Comparison of ENCODE assay signal across 8 cellular contexts in the genomic region with DNA sequence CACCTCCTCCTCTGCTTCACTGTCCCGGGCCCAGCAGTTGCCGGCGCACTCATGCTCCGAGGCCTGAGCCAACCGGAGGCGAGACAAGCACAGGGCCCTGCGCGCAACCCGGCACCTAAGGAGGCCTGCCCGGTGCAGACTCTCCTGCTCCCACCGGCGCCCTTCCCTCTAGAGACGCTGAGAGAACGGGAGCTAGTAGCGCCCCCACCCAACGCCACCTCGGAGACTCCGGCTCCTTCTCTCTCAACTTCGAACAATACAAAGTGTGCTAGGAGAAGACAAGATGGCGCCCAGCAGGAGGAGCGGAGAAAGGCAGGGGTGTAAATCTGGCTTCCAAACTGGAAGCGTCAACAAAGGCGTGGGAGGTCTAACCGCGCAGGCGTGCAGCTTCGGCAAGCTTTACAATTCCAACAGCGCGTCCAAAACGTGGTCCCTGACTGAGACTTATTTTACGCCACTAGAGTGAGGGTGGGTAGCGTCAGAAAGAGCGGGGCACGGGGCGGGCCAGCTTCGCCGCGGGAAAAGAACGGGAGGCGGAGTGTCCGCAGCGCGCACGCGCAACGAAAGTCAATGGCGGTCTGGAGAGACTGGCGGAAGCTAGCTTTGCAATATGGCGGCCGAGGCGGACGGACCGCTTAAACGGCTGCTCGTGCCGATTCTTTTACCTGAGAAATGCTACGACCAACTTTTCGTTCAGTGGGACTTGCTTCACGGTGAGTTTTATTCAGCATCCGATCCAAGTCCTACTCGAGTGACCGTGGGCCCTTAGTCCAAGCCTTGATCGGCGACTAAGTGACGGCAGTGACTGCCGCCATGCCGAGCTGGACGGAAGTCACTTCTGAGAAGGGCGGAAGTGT. TPM values are rescaled to one million over a fixed set of nuclear protein-coding genes. Genes with fewer than 3 reads are reported as not detected.
DNase-seq lines count a peak whose midpoint lies in the region; ATAC-seq, FAIRE-seq and TF ChIP-seq lines count a peak whose summit lies in the region.

TSS of gene MPDU1 (plus strand) at position 600 of the 857 bp plus-strand sequence. CDS start at position 611, 11 bp downstream.

- ATAC-seq in HG02840 (IDR thresholded peaks at IDR 0.05; ENCODE audit: low FRiP score, unreplicated experiment) (peak; percentile 66), left cardiac atrium (peak; percentile 85 to 89)

- peak; percentile 96 for TF ChIP-seq POLR2A in GM12891 (IDR thresholded peaks at IDR 0.05; ENCODE audit: low read depth, low read length)

- no peaks in the 10 kb centered on the region for H3K9me3 Mint-ChIP-seq in T-helper 1 cell treated with Interleukin-12 subunit alpha and Interleukin-12 subunit beta and Interleukin-4 antibody, amounts not matched to agents 30 μg/mL and 1 μg/mL, for 36 hours
- H3K9me3 Mint-ChIP-seq in progenitor cell of endocrine pancreas (ENCODE audit: low read depth), result no peaks in the 10 kb centered on the region

- peak; percentile 97 for FAIRE-seq in GM12891 (lab: Jason Lieb, UNC)

- TF ChIP-seq CTCF in progenitor cell of endocrine pancreas (IDR thresholded peaks at IDR 0.05; ENCODE audit: unreplicated experiment), result no peak

- DNase-seq in GM12891 (ENCODE audit: insufficient read length, low spot score) (peak; percentile 82), NCI-H1694 (lab: John Stamatoyannopoulos, UW) (peak; percentile 93), amniotic stem cell (lab: John Stamatoyannopoulos, UW) (peak; percentile 93), left cardiac atrium (peak; percentile 97), progenitor cell of endocrine pancreas (ENCODE audit: low spot score, unreplicated experiment) (peak; percentile 88), ureter (ENCODE audit: low spot score) (peak; percentile 97)

- H3K36me3 Mint-ChIP-seq in T-helper 1 cell treated with Interleukin-12 subunit alpha and Interleukin-12 subunit beta and Interleukin-4 antibody, amounts not matched to agents 30 μg/mL and 1 μg/mL, for 36 hours (ENCODE audit: low read depth), result peaks cover 36% of the 10 kb centered on the region
- peaks cover 15% of the 10 kb centered on the region for H3K36me3 Mint-ChIP-seq in progenitor cell of endocrine pancreas (ENCODE audit: insufficient read depth)

- H3K27ac Mint-ChIP-seq in T-helper 1 cell treated with Interleukin-12 subunit alpha and Interleukin-12 subunit beta and Interleukin-4 antibody, amounts not matched to agents 30 μg/mL and 1 μg/mL, for 36 hours, result peak within 1 kb of the TSS; percentile 99
- H3K27ac Mint-ChIP-seq in progenitor cell of endocrine pancreas, result peak within 1 kb of the TSS; percentile 100

- peaks cover 41% of the 10 kb centered on the region for H3K4me1 Mint-ChIP-seq in T-helper 1 cell treated with Interleukin-12 subunit alpha and Interleukin-12 subunit beta and Interleukin-4 antibody, amounts not matched to agents 30 μg/mL and 1 μg/mL, for 36 hours (ENCODE audit: low read depth)
- H3K4me1 Mint-ChIP-seq in progenitor cell of endocrine pancreas (ENCODE audit: low read depth), result peaks cover 35% of the 10 kb centered on the region

- intact Hi-C loops in left cardiac atrium (cut with DNase I), result no loop called here

- peak within 1 kb of the TSS; percentile 96 for H3K4me3 Mint-ChIP-seq in T-helper 1 cell treated with Interleukin-12 subunit alpha and Interleukin-12 subunit beta and Interleukin-4 antibody, amounts not matched to agents 30 μg/mL and 1 μg/mL, for 36 hours
- H3K4me3 Mint-ChIP-seq in progenitor cell of endocrine pancreas (ENCODE audit: low read depth), result peak within 1 kb of the TSS; percentile 98

- H3K27me3 Mint-ChIP-seq in T-helper 1 cell treated with Interleukin-12 subunit alpha and Interleukin-12 subunit beta and Interleukin-4 antibody, amounts not matched to agents 30 μg/mL and 1 μg/mL, for 36 hours (ENCODE audit: low read depth), result no peaks in the 10 kb centered on the region
- no peaks in the 10 kb centered on the region for H3K27me3 Mint-ChIP-seq in progenitor cell of endocrine pancreas

TF ChIP-seq in GM12891, 5 proteins besides CTCF, POLR2A, EP300 and RAD21:
- TF ChIP-seq TAF1 (IDR thresholded peaks at IDR 0.05; ENCODE audit: low read depth, low read length) (peak; percentile 97), POLR2AphosphoS5 (IDR thresholded peaks at IDR 0.05; ENCODE audit: low read depth, low read length) (peak; percentile 96), SPI1 (IDR thresholded peaks at IDR 0.05; ENCODE audit: low read depth, low read length) (no peak), PAX5 (IDR thresholded peaks at IDR 0.05; ENCODE audit: insufficient read depth, low read length, severe bottlenecking) (no peak), POU2F2 (IDR thresholded peaks at IDR 0.05; ENCODE audit: low read depth, low read length) (peak; percentile 64; the same call in 1 of the 2 replicates)

RNA-seq across cellular contexts. Expression of gene MPDU1, which starts in this region (rescaled TPM):
- polyA plus RNA-seq in GM12891 (2012; ENCODE audit: low read depth, missing spikeins), result 46.6 TPM
- total RNA-seq in left cardiac atrium (10 to 100 TPM; 30.5 to 35.0 TPM), progenitor cell of endocrine pancreas (71.4 and 71.9 TPM in 2 replicates), ureter (68.1 TPM)

Comparison
In these comparisons a context has a peak if more than half of its experiments do, and no peak if none do; other contexts are left out.
1. Peak in every context shown above with its lines: DNase-seq and ATAC-seq.